ENCODE assay signal across 8 cellular contexts in genomic region chr4:77819836-77820679, GRCh38. TPM values are rescaled to one million over a fixed set of nuclear protein-coding genes. Genes with fewer than 3 reads are reported as not detected.
DNase-seq lines count a peak whose midpoint lies in the region; ATAC-seq lines count a peak whose summit lies in the region.

No MANE protein-coding gene starts in this region.

- no peaks in the 10 kb centered on the region for H3K36me3 ChIP-seq in mesodermal cell (ENCODE audit: control insufficient read depth, insufficient read depth, low read length)

- peak overlapping the region; percentile 72 for H3K27ac ChIP-seq in mesodermal cell (ENCODE audit: low read depth, low read length, severe bottlenecking)

- peak overlapping the region; percentile 97 to 99 for H3K27ac Mint-ChIP-seq in effector memory CD8-positive, alpha-beta T cell

- peaks cover 44% of the 10 kb centered on the region for H3K36me3 Mint-ChIP-seq in effector memory CD8-positive, alpha-beta T cell (ENCODE audit: insufficient read depth)

- ATAC-seq in GM19467 (IDR thresholded peaks at IDR 0.05; ENCODE audit: unreplicated experiment): peak; percentile 65
- ATAC-seq in effector memory CD8-positive, alpha-beta T cell (replicated peaks): peak; percentile 71

- no peaks in the 10 kb centered on the region for H3K9me3 ChIP-seq in mesodermal cell (ENCODE audit: control insufficient read depth, low read length)

- peak overlapping the region; percentile 91 to 99 for H3K4me3 Mint-ChIP-seq in effector memory CD8-positive, alpha-beta T cell

- peaks cover 4% of the 10 kb centered on the region for H3K4me1 ChIP-seq in mesodermal cell (ENCODE audit: control insufficient read depth, insufficient read depth, low read length, poor library complexity, severe bottlenecking)

- peak overlapping the region; percentile 91 for H3K4me3 ChIP-seq in mesodermal cell (ENCODE audit: extremely low read depth, insufficient read depth, low read length, poor library complexity, severe bottlenecking)

- H3K9me3 Mint-ChIP-seq in effector memory CD8-positive, alpha-beta T cell: no peaks in the 10 kb centered on the region

- H3K27me3 Mint-ChIP-seq in effector memory CD8-positive, alpha-beta T cell: no peaks in the 10 kb centered on the region

- WGBS in mesodermal cell (ENCODE audit: insufficient coverage in 2 of 2), 2 experiments: 0% methylated on average over 36 to 52 of the region's 82 CpGs

- peaks cover 42 to 50% of the 10 kb centered on the region in 2 donors for H3K4me1 Mint-ChIP-seq in effector memory CD8-positive, alpha-beta T cell (ENCODE audit: low read depth in 2 of 2)

- DNase-seq in COR-L47 (lab: John Stamatoyannopoulos, UW) (peak; percentile 93), HPDE6-E6E7 (ENCODE audit: extremely low spot score) (peak; percentile 84), NOMO-1 (lab: John Stamatoyannopoulos, UW; ENCODE audit: unreplicated experiment in 2 of 2) (peak; percentile 79 to 89)
- peak; percentile 87 to 92 (median 91) for DNase-seq in activated CD8-positive, alpha-beta memory T cell treated with anti-CD3 and anti-CD28 coated beads for 48 hours (ENCODE audit: low read depth in 2 of 3, low spot score in 2 of 3)
- peak; percentile 95 to 97 (median 96) for DNase-seq in effector memory CD8-positive, alpha-beta T cell
- DNase-seq in stimulated activated CD8-positive, alpha-beta memory T cell treated with anti-CD3 and anti-CD28 coated beads, Interleukin-15, amount 100 ng/mL, for 4 hours (ENCODE audit: low read depth in 2 of 2): peak; percentile 87

RNA-seq across cellular contexts. Expression of gene CNOT6L, which starts 0.9 kb away (rescaled TPM):
- 13.7 TPM for polyA plus RNA-seq in mesodermal cell (2013, experiment 1 of 2)
- polyA plus RNA-seq in mesodermal cell (2013, experiment 2 of 2): 13.4 TPM

RNA-seq across cellular contexts. Expression of gene MRPL1, which starts 42.6 kb away (rescaled TPM):
- polyA plus RNA-seq in mesodermal cell (2013, experiment 1 of 2): 15.5 TPM
- polyA plus RNA-seq in mesodermal cell (2013, experiment 2 of 2): 27.5 TPM

Comparison
In these comparisons a context has a peak if more than half of its experiments do, and no peak if none do; other contexts are left out.
1. Peak in every context shown above with its lines: DNase-seq, ATAC-seq, H3K4me3 ChIP-seq and H3K27ac ChIP-seq.